ENCODE assay signal across 8 cellular contexts in the genomic region with DNA sequence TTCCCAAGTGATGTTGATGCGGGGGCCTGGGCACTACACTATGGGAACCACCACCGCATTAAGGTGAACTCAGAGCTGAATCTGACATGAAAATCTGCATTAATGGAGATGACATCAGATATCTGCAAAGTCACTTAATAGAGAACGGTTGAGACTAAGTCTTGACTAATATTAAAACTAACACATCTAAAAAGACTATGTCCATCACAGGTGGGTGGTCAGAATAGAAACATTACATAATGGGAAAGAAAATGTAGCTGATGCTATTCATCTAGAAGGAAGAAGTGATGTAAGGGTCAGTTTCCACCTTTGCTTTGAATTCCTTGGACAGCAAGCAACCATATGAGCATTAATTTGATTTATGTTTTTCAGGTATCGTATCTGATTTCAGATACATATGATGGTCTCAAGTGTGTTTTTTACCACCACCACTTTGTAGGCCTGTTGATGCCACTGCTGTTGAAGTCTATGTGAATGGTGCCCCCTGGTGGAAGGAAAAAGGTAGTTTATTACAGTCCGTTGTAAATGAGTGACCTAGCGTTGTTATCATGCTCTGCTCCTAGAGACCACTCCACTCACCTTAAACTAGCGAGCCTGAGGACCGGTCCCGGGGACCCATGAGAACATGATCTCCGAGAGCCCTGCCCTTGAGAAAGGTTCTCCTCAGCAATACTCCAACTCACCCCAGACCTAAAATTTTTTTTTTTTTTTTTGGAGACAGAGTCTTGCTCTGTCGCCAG.
A peak's percentile ranks its signal among the peaks of the same experiment; 100 is the strongest.
DNase-seq lines count a peak whose midpoint lies in the region; ATAC-seq and TF ChIP-seq lines count a peak whose summit lies in the region.

No MANE protein-coding gene starts in this region.

- no peak overlapping the region for H3K4me3 Mint-ChIP-seq in activated T-cell treated with anti-CD3 and anti-CD28 coated beads, Interleukin-2, amount 50 U/mL, for 4 hours

- H3K9me3 ChIP-seq in OCI-LY1 (ENCODE audit: low read length), result no peaks in the 10 kb centered on the region

- no peak overlapping the region for H3K4me2 ChIP-seq in OCI-LY1 (ENCODE audit: low read length)

- H3K27me3 Mint-ChIP-seq in activated T-cell treated with anti-CD3 and anti-CD28 coated beads, Interleukin-2, amount 50 U/mL, for 4 hours (ENCODE audit: low read depth), result no peaks in the 10 kb centered on the region

- no peaks in the 10 kb centered on the region for H4K20me1 ChIP-seq in OCI-LY1 (ENCODE audit: insufficient read depth, low read length)

- H3K9me3 Mint-ChIP-seq in activated T-cell treated with anti-CD3 and anti-CD28 coated beads, Interleukin-2, amount 50 U/mL, for 4 hours, result no peaks in the 10 kb centered on the region

- H2AFZ ChIP-seq in OCI-LY1 (ENCODE audit: low read length), result no peak overlapping the region

- no peaks in the 10 kb centered on the region for H3F3A ChIP-seq in OCI-LY1 (ENCODE audit: insufficient read depth, low read length)

- peak; percentile 87 for TF ChIP-seq RAD21 in Ishikawa (IDR thresholded peaks at IDR 0.05; ENCODE audit: low read depth)

- TF ChIP-seq EP300 in Ishikawa (IDR thresholded peaks at IDR 0.05; ENCODE audit: borderline replicate concordance), result no peak

- no peaks in the 10 kb centered on the region for H3K9me2 ChIP-seq in OCI-LY1 (ENCODE audit: low read depth, low read length)

- H3K4me3 ChIP-seq in OCI-LY1 (ENCODE audit: low read depth, low read length, poor library complexity, severe bottlenecking) (no peak overlapping the region), fibroblast of villous mesenchyme (ENCODE audit: low read depth, low read length) (no peak overlapping the region)

- H3K36me3 ChIP-seq in OCI-LY1 (ENCODE audit: insufficient read depth, low read length), result no peaks in the 10 kb centered on the region; the same call in 1 of the 2 replicates

- DNase-seq in GF-D8 (lab: John Stamatoyannopoulos, UW) (peak; percentile 47), fibroblast of villous mesenchyme (ENCODE audit: low read depth) (peak; percentile 89), omental fat pad (ENCODE audit: low spot score) (no peak), mesenteric fat pad (ENCODE audit: low spot score) (no peak)
- peak; percentile 33 for DNase-seq in activated T-cell treated with anti-CD3 and anti-CD28 coated beads, Interleukin-2, amount 50 U/mL, for 4 hours

- TF ChIP-seq CTCF in OCI-LY1 (IDR thresholded peaks at IDR 0.05; ENCODE audit: low read length) (peak; percentile 79), fibroblast of villous mesenchyme (IDR thresholded peaks at IDR 0.05; ENCODE audit: insufficient read depth, low read depth, low read length) (peak; percentile 73), omental fat pad (IDR thresholded peaks at IDR 0.05) (peak in 1 of 3 donors; percentile 65)

- peaks cover 16% of the 10 kb centered on the region for H3K36me3 Mint-ChIP-seq in activated T-cell treated with anti-CD3 and anti-CD28 coated beads, Interleukin-2, amount 50 U/mL, for 4 hours (ENCODE audit: insufficient read depth)

- H3K27me3 ChIP-seq in OCI-LY1 (ENCODE audit: insufficient read depth, low read length), result no peaks in the 10 kb centered on the region

- peaks cover 24% of the 10 kb centered on the region for H3K4me1 Mint-ChIP-seq in activated T-cell treated with anti-CD3 and anti-CD28 coated beads, Interleukin-2, amount 50 U/mL, for 4 hours (ENCODE audit: low read depth)

- peak; percentile 77 for ATAC-seq in GM21737 (IDR thresholded peaks at IDR 0.05; ENCODE audit: unreplicated experiment)
- ATAC-seq in activated T-cell treated with anti-CD3 and anti-CD28 coated beads, Interleukin-2, amount 50 U/mL, for 4 hours, result peak; percentile 69 to 75
- ATAC-seq in omental fat pad (ENCODE audit: low FRiP score), result peak; percentile 75

- H3K27ac ChIP-seq in OCI-LY1 (ENCODE audit: low read depth, low read length, poor library complexity, severe bottlenecking), result no peak overlapping the region

- no peak overlapping the region for H3K9ac ChIP-seq in OCI-LY1 (ENCODE audit: low read length)

- no peaks in the 10 kb centered on the region for H3K4me1 ChIP-seq in OCI-LY1 (ENCODE audit: insufficient read depth, low read length, severe bottlenecking)

- no peaks in the 10 kb centered on the region for H3K79me2 ChIP-seq in OCI-LY1 (ENCODE audit: insufficient read depth, low read length)

TF ChIP-seq in Ishikawa, 13 proteins besides CTCF, POLR2A, EP300 and RAD21:
- TF ChIP-seq TCF12 (IDR thresholded peaks at IDR 0.05; ENCODE audit: low read depth) (no peak), EGR1 (IDR thresholded peaks at IDR 0.05) (no peak)
- TF ChIP-seq, protein P1, sequence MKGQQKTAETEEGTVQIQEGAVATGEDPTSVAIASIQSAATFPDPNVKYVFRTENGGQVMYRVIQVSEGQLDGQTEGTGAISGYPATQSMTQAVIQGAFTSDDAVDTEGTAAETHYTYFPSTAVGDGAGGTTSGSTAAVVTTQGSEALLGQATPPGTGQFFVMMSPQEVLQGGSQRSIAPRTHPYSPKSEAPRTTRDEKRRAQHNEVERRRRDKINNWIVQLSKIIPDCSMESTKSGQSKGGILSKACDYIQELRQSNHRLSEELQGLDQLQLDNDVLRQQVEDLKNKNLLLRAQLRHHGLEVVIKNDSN (IDR thresholded peaks at IDR 0.05), result no peak
- TF ChIP-seq, protein P2, sequence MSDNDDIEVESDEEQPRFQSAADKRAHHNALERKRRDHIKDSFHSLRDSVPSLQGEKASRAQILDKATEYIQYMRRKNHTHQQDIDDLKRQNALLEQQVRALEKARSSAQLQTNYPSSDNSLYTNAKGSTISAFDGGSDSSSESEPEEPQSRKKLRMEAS (IDR thresholded peaks at IDR 0.05), result no peak
TF ChIP-seq in Ishikawa: peak in this region for 0.

Comparison
In these comparisons a context has a peak if more than half of its experiments do, and no peak if none do; other contexts are left out.
1. DNase-seq: peak in GF-D8 (single experiment), activated T-cell treated with anti-CD3 and anti-CD28 coated beads, Interleukin-2, amount 50 U/mL, for 4 hours (single experiment) and fibroblast of villous mesenchyme (single experiment); none in omental fat pad (single experiment) and mesenteric fat pad (single experiment).
2. Peak in every context shown above with its lines, with median percentiles within 50 percentile points of each other: ATAC-seq.